16 cellular contexts compared by ENCODE assay signal in the genomic region with DNA sequence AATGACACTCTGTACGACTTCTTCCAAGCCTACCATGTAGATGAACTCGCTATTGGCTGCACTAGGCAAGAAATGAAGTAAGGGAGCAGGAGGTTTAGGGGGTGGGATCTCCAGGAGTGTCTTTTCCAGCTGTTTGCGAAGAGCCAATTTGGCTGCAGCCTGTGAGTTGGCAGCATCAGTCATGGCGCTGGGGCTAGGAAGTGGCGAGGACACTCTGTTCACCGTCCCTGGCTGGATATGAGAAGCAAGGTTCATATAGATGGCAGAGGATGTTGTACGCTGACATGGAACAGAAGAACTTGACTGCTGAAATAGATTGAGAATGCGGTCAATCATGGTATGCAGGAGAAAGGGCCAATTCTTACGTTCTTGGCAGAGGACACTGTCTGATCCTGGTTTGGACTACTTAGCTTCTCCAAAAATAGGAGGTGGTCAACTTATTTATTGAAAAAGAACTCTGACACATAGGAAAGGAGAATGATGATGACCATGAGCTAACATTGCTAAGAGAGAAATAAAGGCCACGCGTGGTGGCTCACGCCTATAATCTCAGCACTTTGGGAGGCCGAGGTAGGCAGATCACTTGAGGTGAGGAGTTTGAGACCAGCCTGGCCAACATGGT.
"Had no signal": no experiment of that assay in that cellular context is flagged by ENCODE, and none has a peak within 500 bp of the region (broad histone marks: within the 10 kb centered on the region; RNA-seq: fewer than 3 reads in every experiment).

No MANE protein-coding gene starts in this region.

- DNase-seq: activated CD4-positive, alpha-beta T cell treated with anti-CD3 and anti-CD28 coated beads, Interleukin-2, amount 10 ng/mL, durations not matched to agents 24 days and 14 days; activated CD4-positive, CD25-positive, alpha-beta regulatory T cell; activated naive CD4-positive, alpha-beta T cell; cortex of kidney; effector CD8-positive, alpha-beta T cell; islet precursor cell; left lung; mesenchymal stem cell; natural killer cell; stimulated activated naive CD8-positive, alpha-beta T cell treated with anti-CD3 and anti-CD28 coated beads, Interleukin-15, amount 100 ng/mL, for 72 hours; testis had no signal

- H3K27me3 ChIP-seq: hepatocyte, left lung, testis had no signal

- H3K9me3 Mint-ChIP-seq: activated CD4-positive, alpha-beta T cell treated with anti-CD3 and anti-CD28 coated beads, Interleukin-2, amount 10 ng/mL, durations not matched to agents 24 days and 14 days; central memory CD8-positive, alpha-beta T cell; natural killer cell; stimulated activated naive CD8-positive, alpha-beta T cell treated with anti-CD3 and anti-CD28 coated beads, Interleukin-15, amount 100 ng/mL, for 72 hours; T-helper 2 cell treated with Interferon-gamma antibody and Interleukin-4, amounts not matched to agents 5 μg/mL and 100 μg/mL, for 36 hours had no signal

- H3K4me1 Mint-ChIP-seq: natural killer cell; stimulated activated naive CD8-positive, alpha-beta T cell treated with anti-CD3 and anti-CD28 coated beads, Interleukin-15, amount 100 ng/mL, for 72 hours had no signal

- H3K27me3 Mint-ChIP-seq: activated CD4-positive, alpha-beta T cell treated with anti-CD3 and anti-CD28 coated beads, Interleukin-2, amount 10 ng/mL, durations not matched to agents 24 days and 14 days; central memory CD8-positive, alpha-beta T cell; stimulated activated naive CD8-positive, alpha-beta T cell treated with anti-CD3 and anti-CD28 coated beads, Interleukin-15, amount 100 ng/mL, for 72 hours had no signal

- H3K9me3 ChIP-seq: left lung, testis had no signal

- H3K27ac ChIP-seq: hepatocyte, testis had no signal

- H2AFZ ChIP-seq: hepatocyte had no signal

- H3K4me1 ChIP-seq: left lung, testis had no signal

- FAIRE-seq: urothelium cell line had no signal

- H3K4me2 ChIP-seq: hepatocyte, smooth muscle cell had no signal

- H3K4me3 ChIP-seq: hepatocyte, left lung, smooth muscle cell, testis had no signal

- H3K4me3 Mint-ChIP-seq: activated CD4-positive, alpha-beta T cell treated with anti-CD3 and anti-CD28 coated beads, Interleukin-2, amount 10 ng/mL, durations not matched to agents 24 days and 14 days; central memory CD8-positive, alpha-beta T cell; natural killer cell; stimulated activated naive CD8-positive, alpha-beta T cell treated with anti-CD3 and anti-CD28 coated beads, Interleukin-15, amount 100 ng/mL, for 72 hours; T-helper 2 cell treated with Interferon-gamma antibody and Interleukin-4, amounts not matched to agents 5 μg/mL and 100 μg/mL, for 36 hours had no signal

- ATAC-seq: left lung; natural killer cell; stimulated activated naive CD8-positive, alpha-beta T cell treated with anti-CD3 and anti-CD28 coated beads, Interleukin-15, amount 100 ng/mL, for 72 hours had no signal

- H3K27ac Mint-ChIP-seq: activated CD4-positive, alpha-beta T cell treated with anti-CD3 and anti-CD28 coated beads, Interleukin-2, amount 10 ng/mL, durations not matched to agents 24 days and 14 days; stimulated activated naive CD8-positive, alpha-beta T cell treated with anti-CD3 and anti-CD28 coated beads, Interleukin-15, amount 100 ng/mL, for 72 hours; T-helper 2 cell treated with Interferon-gamma antibody and Interleukin-4, amounts not matched to agents 5 μg/mL and 100 μg/mL, for 36 hours had no signal
